ENCODE assay signal across 9 cellular contexts in genomic region chr16:31382485-31383161, GRCh38. TPM values are rescaled to one million over a fixed set of nuclear protein-coding genes. Genes with fewer than 3 reads are reported as not detected.
DNase-seq lines count a peak whose midpoint lies in the region; ATAC-seq and TF ChIP-seq lines count a peak whose summit lies in the region.
"Had no signal": no experiment of that assay in that cellular context is flagged by ENCODE, and none has a peak within 500 bp of the region (broad histone marks: within the 10 kb centered on the region; RNA-seq: fewer than 3 reads in every experiment).

No MANE protein-coding gene starts in this region.

- H3K4me3 ChIP-seq in heart left ventricle (no peak overlapping the region), gastrocnemius medialis (no peak overlapping the region)

- H3K27me3 Mint-ChIP-seq in activated naive CD4-positive, alpha-beta T cell treated with anti-CD3 and anti-CD28 coated beads, Interleukin-2, amount 10 ng/mL, durations not matched to agents 7 days and 5 days, result peaks cover 68% of the 10 kb centered on the region
- H3K27me3 Mint-ChIP-seq: activated naive CD8-positive, alpha-beta T cell had no signal

- WGBS in heart left ventricle, 4 donors, result 21 to 24% (median 22%) methylated on average over 14 of the region's 14 CpGs

- H3K27ac ChIP-seq in heart left ventricle (no peak overlapping the region), gastrocnemius medialis (no peak overlapping the region)

- in situ Hi-C loops in gastrocnemius medialis (cut with MboI; ENCODE audit: low sequenced_read_pairs in 4 of 4), result loop anchor here in 1 of 4 donors (10.0 kb wide), 1 partner anchor 62 kb away; the partner anchor contains the start of gene ZNF843

- no peak overlapping the region for H3K4me3 Mint-ChIP-seq in activated naive CD4-positive, alpha-beta T cell treated with anti-CD3 and anti-CD28 coated beads, Interleukin-2, amount 10 ng/mL, durations not matched to agents 7 days and 5 days
- H3K4me3 Mint-ChIP-seq: activated naive CD8-positive, alpha-beta T cell had no signal

- H3K36me3 ChIP-seq in heart left ventricle (no peaks in the 10 kb centered on the region), gastrocnemius medialis (no peaks in the 10 kb centered on the region)

- ATAC-seq in HG03175 (IDR thresholded peaks at IDR 0.05; ENCODE audit: unreplicated experiment) (peak; percentile 42), heart left ventricle (peak; percentile 50 to 91 (median 86)), gastrocnemius medialis (peak; percentile 61 to 83), HG03045 (IDR thresholded peaks at IDR 0.05; ENCODE audit: unreplicated experiment) (no peak), GM21515 (IDR thresholded peaks at IDR 0.05; ENCODE audit: unreplicated experiment) (no peak)

- peaks cover 11% of the 10 kb centered on the region for H3K4me1 Mint-ChIP-seq in activated naive CD4-positive, alpha-beta T cell treated with anti-CD3 and anti-CD28 coated beads, Interleukin-2, amount 10 ng/mL, durations not matched to agents 7 days and 5 days

- H3K4me1 ChIP-seq in heart left ventricle, result no peaks in the 10 kb centered on the region
- H3K4me1 ChIP-seq in gastrocnemius medialis, result no peaks in the 10 kb centered on the region

- H3K27ac Mint-ChIP-seq in activated naive CD4-positive, alpha-beta T cell treated with anti-CD3 and anti-CD28 coated beads, Interleukin-2, amount 10 ng/mL, durations not matched to agents 7 days and 5 days, result no peak overlapping the region
- H3K27ac Mint-ChIP-seq: activated naive CD8-positive, alpha-beta T cell had no signal

- H3K27me3 ChIP-seq in heart left ventricle (peaks cover 0 to 27% (median 0%) of the 10 kb centered on the region in 9 donors), gastrocnemius medialis (no peaks in the 10 kb centered on the region)

- no peaks in the 10 kb centered on the region for H3K36me3 Mint-ChIP-seq in activated naive CD4-positive, alpha-beta T cell treated with anti-CD3 and anti-CD28 coated beads, Interleukin-2, amount 10 ng/mL, durations not matched to agents 7 days and 5 days
- H3K36me3 Mint-ChIP-seq: activated naive CD8-positive, alpha-beta T cell had no signal

- no peaks in the 10 kb centered on the region for H3K9me3 ChIP-seq in heart left ventricle
- no peaks in the 10 kb centered on the region for H3K9me3 ChIP-seq in gastrocnemius medialis

- DNase-seq in GF-D8 (lab: John Stamatoyannopoulos, UW), result peak; percentile 19
- peak; percentile 34 for DNase-seq in SK-N-DZ (ENCODE audit: low spot score)
- DNase-seq in activated naive CD4-positive, alpha-beta T cell treated with anti-CD3 and anti-CD28 coated beads, Interleukin-2, amount 10 ng/mL, durations not matched to agents 7 days and 5 days, result peak; percentile 81
- DNase-seq in heart left ventricle, result peak; percentile 68 to 86 (median 76)
- peak; percentile 30 to 51 for DNase-seq in gastrocnemius medialis

- TF ChIP-seq POLR2A in heart left ventricle (IDR thresholded peaks at IDR 0.05), result no peak
- no peak for TF ChIP-seq POLR2A in gastrocnemius medialis (IDR thresholded peaks at IDR 0.05)

- CTCF ChIA-PET in activated naive CD4-positive, alpha-beta T cell treated with anti-CD3 and anti-CD28 coated beads, Interleukin-2, amount 10 ng/mL, durations not matched to agents 7 days and 5 days (lab: Charles Lee), result interaction anchor here (0.6 to 2.9 kb wide), 26 partner anchors 9 to 558 kb away, joined by 3 to 22 read pairs (median 3); partner anchors contain the start of genes PYCARD and ZNF843

- intact Hi-C loops in heart left ventricle (cut with DNase I), result loop anchor here in 1 of 10 donors (10.0 kb wide), 2 partner anchors 178 to 398 kb away; partner anchors contain the start of genes HSD3B7 and PYCARD
- intact Hi-C loops in gastrocnemius medialis (cut with DNase I; ENCODE audit: low total_unique reads), result loop anchor here (1.0 kb wide), 1 partner anchor 61 kb away; no protein-coding TSS in a partner anchor

- TF ChIP-seq CTCF in heart left ventricle (IDR thresholded peaks at IDR 0.05), result peak; percentile 45 to 74 (median 64)
- TF ChIP-seq CTCF in gastrocnemius medialis (IDR thresholded peaks at IDR 0.05 in 4 of 5, conservative IDR thresholded peaks at IDR 0.05 in 1 of 5), result peak; percentile 57 to 75 (median 61)

- H3K9me3 Mint-ChIP-seq in activated naive CD4-positive, alpha-beta T cell treated with anti-CD3 and anti-CD28 coated beads, Interleukin-2, amount 10 ng/mL, durations not matched to agents 7 days and 5 days, result no peaks in the 10 kb centered on the region

RNA-seq across cellular contexts. Expression of gene ITGAD, which starts 10.5 kb away (rescaled TPM):
- polyA plus RNA-seq in SK-N-DZ (2014; cell fraction: cytosol; rRNA removed), result not detected in 2 replicates
- not detected in 2 replicates for polyA plus RNA-seq in SK-N-DZ (2014; cell fraction: nucleus; rRNA removed)
- total RNA-seq in heart left ventricle (under 1 TPM in 2 of 9 donors, not detected in 7; 0.41 to 0.80 TPM), gastrocnemius medialis (not detected)
- polyA plus RNA-seq in heart left ventricle, result not detected

RNA-seq across cellular contexts. Expression of gene ITGAX, which starts 27.6 kb away (rescaled TPM):
- not detected in 2 replicates for polyA plus RNA-seq in SK-N-DZ (2014; cell fraction: cytosol; rRNA removed)
- not detected in 2 replicates for polyA plus RNA-seq in SK-N-DZ (2014; cell fraction: nucleus; rRNA removed)
- 10 to 100 TPM in 2 of 9 donors, 1 to 10 TPM in 6, under 1 TPM in 1; 0.73 to 52.7 (median 2.0) TPM for total RNA-seq in heart left ventricle
- polyA plus RNA-seq in heart left ventricle, result 1 to 10 TPM; 2.0 to 2.2 TPM
- under 1 TPM; 0.22 to 0.91 (median 0.56) TPM for total RNA-seq in gastrocnemius medialis

RNA-seq across cellular contexts. Expression of gene COX6A2, which starts 45.5 kb away (rescaled TPM):
- polyA plus RNA-seq in SK-N-DZ (2014; cell fraction: cytosol; rRNA removed), result not detected in 2 replicates
- not detected in 2 replicates for polyA plus RNA-seq in SK-N-DZ (2014; cell fraction: nucleus; rRNA removed)
- 1,000 to 10,000 TPM in 7 of 9 donors, 100 to 1,000 TPM in 2; 393 to 1,682 (median 1,115) TPM for total RNA-seq in heart left ventricle
- over 10,000 TPM in 1 of 2 donors, 1,000 to 10,000 TPM in 1; 1,628 to 10,029 TPM for polyA plus RNA-seq in heart left ventricle
- total RNA-seq in gastrocnemius medialis, result 1,000 to 10,000 TPM in 1 of 4 donors, 100 to 1,000 TPM in 3; 597 to 1,192 (median 930) TPM

RNA-seq across cellular contexts. Expression of gene ZNF843, which starts 60.0 kb away (rescaled TPM):
- 0.25 and 0.42 TPM in 2 replicates for polyA plus RNA-seq in SK-N-DZ (2014; cell fraction: cytosol; rRNA removed)
- not detected in 2 replicates for polyA plus RNA-seq in SK-N-DZ (2014; cell fraction: nucleus; rRNA removed)
- 1 to 10 TPM; 1.0 to 4.7 (median 2.5) TPM for total RNA-seq in heart left ventricle
- 1 to 10 TPM in 1 of 2 donors, under 1 TPM in 1; 0.43 to 1.2 TPM for polyA plus RNA-seq in heart left ventricle
- total RNA-seq in gastrocnemius medialis, result 1 to 10 TPM in 3 of 4 donors, under 1 TPM in 1; 0.65 to 3.0 (median 1.5) TPM

Comparison
In these comparisons a context has a peak if more than half of its experiments do, and no peak if none do; other contexts are left out.
1. DNase-seq: peak in every context shown above with its lines; median percentile 81 in activated naive CD4-positive, alpha-beta T cell treated with anti-CD3 and anti-CD28 coated beads, Interleukin-2, amount 10 ng/mL, durations not matched to agents 7 days and 5 days; 76 in heart left ventricle; 40 in gastrocnemius medialis; 34 in SK-N-DZ; 19 in GF-D8.
2. ATAC-seq: peak in HG03175 (single experiment), heart left ventricle (4 of 4) and gastrocnemius medialis (2 of 2); none in HG03045 (single experiment) and GM21515 (single experiment).